ENCODE assay signal across 8 cellular contexts in the genomic region with DNA sequence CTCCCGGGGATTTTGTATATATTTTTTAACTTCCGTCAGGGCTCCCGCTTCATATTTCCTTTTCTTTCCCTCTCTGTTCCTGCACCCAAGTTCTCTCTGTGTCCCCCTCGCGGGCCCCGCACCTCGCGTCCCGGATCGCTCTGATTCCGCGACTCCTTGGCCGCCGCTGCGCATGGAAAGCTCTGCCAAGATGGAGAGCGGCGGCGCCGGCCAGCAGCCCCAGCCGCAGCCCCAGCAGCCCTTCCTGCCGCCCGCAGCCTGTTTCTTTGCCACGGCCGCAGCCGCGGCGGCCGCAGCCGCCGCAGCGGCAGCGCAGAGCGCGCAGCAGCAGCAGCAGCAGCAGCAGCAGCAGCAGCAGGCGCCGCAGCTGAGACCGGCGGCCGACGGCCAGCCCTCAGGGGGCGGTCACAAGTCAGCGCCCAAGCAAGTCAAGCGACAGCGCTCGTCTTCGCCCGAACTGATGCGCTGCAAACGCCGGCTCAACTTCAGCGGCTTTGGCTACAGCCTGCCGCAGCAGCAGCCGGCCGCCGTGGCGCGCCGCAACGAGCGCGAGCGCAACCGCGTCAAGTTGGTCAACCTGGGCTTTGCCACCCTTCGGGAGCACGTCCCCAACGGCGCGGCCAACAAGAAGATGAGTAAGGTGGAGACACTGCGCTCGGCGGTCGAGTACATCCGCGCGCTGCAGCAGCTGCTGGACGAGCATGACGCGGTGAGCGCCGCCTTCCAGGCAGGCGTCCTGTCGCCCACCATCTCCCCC. TPM values are rescaled to one million over a fixed set of nuclear protein-coding genes. Genes with fewer than 3 reads are reported as not detected.
DNase-seq lines count a peak whose midpoint lies in the region; ATAC-seq and TF ChIP-seq lines count a peak whose summit lies in the region.

No MANE protein-coding gene starts in this region.

- CTCF ChIA-PET in Panc1 (lab: Charles Lee): no interaction called here

- H3K9me2 ChIP-seq in GM23338 (ENCODE audit: insufficient read depth): no peaks in the 10 kb centered on the region

- POLR2A ChIA-PET in Panc1 (lab: Charles Lee): no interaction called here

- in situ Hi-C loops in Panc1 (cut with HindIII; ENCODE audit: low pct_unique_long_range_greater_than_20kb, low sequenced_read_pairs): no loop called here

- H3K4me2 ChIP-seq in GM23338: peak overlapping the region; percentile 92

- H3K27me3 ChIP-seq in GM23338 (ENCODE audit: insufficient read depth) (peaks cover 100% of the 10 kb centered on the region), Panc1 (ENCODE audit: control insufficient read depth, insufficient read depth, low read length) (peaks cover 16% of the 10 kb centered on the region)

- H3K9me3 Mint-ChIP-seq in GM23338 (peaks cover 6% of the 10 kb centered on the region; the same call in 2 of the 3 replicates), osteocyte (ENCODE audit: unreplicated experiment) (no peaks in the 10 kb centered on the region)

- peaks cover 53% of the 10 kb centered on the region for H3K4me1 ChIP-seq in GM23338 (ENCODE audit: insufficient read depth)
- no peaks in the 10 kb centered on the region for H3K4me1 ChIP-seq in Panc1 (ENCODE audit: control insufficient read depth, insufficient read depth, low read length)

- peaks cover 28% of the 10 kb centered on the region for H4K20me1 ChIP-seq in GM23338 (replicated peaks; ENCODE audit: insufficient read depth)

- no peaks in the 10 kb centered on the region for H3K36me3 Mint-ChIP-seq in GM23338 (ENCODE audit: low read depth)
- no peaks in the 10 kb centered on the region for H3K36me3 Mint-ChIP-seq in osteocyte (ENCODE audit: unreplicated experiment)

- H3F3A ChIP-seq in GM23338 (replicated peaks; ENCODE audit: low read depth): peaks cover 24% of the 10 kb centered on the region

- peak; percentile 40 for ATAC-seq in GM23338
- ATAC-seq in Panc1: no peak
- no peak for ATAC-seq in GM18520 (IDR thresholded peaks at IDR 0.05; ENCODE audit: unreplicated experiment)

- H3K4me1 Mint-ChIP-seq in GM23338 (peaks cover 43% of the 10 kb centered on the region), osteocyte (ENCODE audit: unreplicated experiment) (peaks cover 18% of the 10 kb centered on the region)

- H3K36me3 ChIP-seq in GM23338 (ENCODE audit: insufficient read depth) (no peaks in the 10 kb centered on the region), Panc1 (ENCODE audit: control insufficient read depth, insufficient read depth, low read length) (no peaks in the 10 kb centered on the region)

- TF ChIP-seq CTCF in GM23338 (conservative IDR thresholded peaks at IDR 0.05; ENCODE audit: low read depth in 2 of 2): no peak
- no peak for TF ChIP-seq CTCF in Panc1 (IDR thresholded peaks at IDR 0.05)
- TF ChIP-seq CTCF in osteocyte (IDR thresholded peaks at IDR 0.05): no peak

- H3K4me3 Mint-ChIP-seq in GM23338: peak overlapping the region; percentile 81
- peak overlapping the region; percentile 82 for H3K4me3 Mint-ChIP-seq in osteocyte (ENCODE audit: unreplicated experiment)

- peak overlapping the region; percentile 89 for H2AFZ ChIP-seq in GM23338

- H3K27me3 Mint-ChIP-seq in GM23338 (ENCODE audit: insufficient read depth, low read depth, poor library complexity) (peaks cover 98% of the 10 kb centered on the region), osteocyte (ENCODE audit: unreplicated experiment) (peaks cover 90% of the 10 kb centered on the region)

- H3K9me3 ChIP-seq in Panc1 (ENCODE audit: control insufficient read depth, insufficient read depth, low read depth, low read length): no peaks in the 10 kb centered on the region

- no peak overlapping the region for H3K27ac ChIP-seq in GM23338 (ENCODE audit: low read depth)
- no peak overlapping the region for H3K27ac ChIP-seq in Panc1 (ENCODE audit: low read length)

- no peaks in the 10 kb centered on the region for H3K79me2 ChIP-seq in GM23338 (replicated peaks; ENCODE audit: insufficient read depth)

- DNase-seq in activated T-cell treated with anti-CD3 and anti-CD28 coated beads for 48 hours (ENCODE audit: low read depth) (peak; percentile 27), GM23338 (ENCODE audit: low spot score) (peak; percentile 77), Panc1 (ENCODE audit: low read depth, low spot score) (no peak), erythroblast (lab: John Stamatoyannopoulos, UW) (peak; percentile 3 to 11), osteocyte (ENCODE audit: extremely low spot score, unreplicated experiment) (no peak)
- no peak for DNase-seq in activated T-cell treated with anti-CD3 and anti-CD28 coated beads, Interleukin-2, amount 50 U/mL, for 1 hour
- DNase-seq in activated effector memory CD4-positive, alpha-beta T cell treated with Interleukin-2 at 50 U/mL for 16 hours: no peak

- H3K4me3 ChIP-seq in GM23338 (peak overlapping the region; percentile 69), Panc1 (ENCODE audit: low read depth in 2 of 2, low read length in 2 of 2) (peak overlapping the region; percentile 23 to 35)

- no peak for TF ChIP-seq POLR2A in erythroblast (IDR thresholded peaks at IDR 0.05; ENCODE audit: low read length)

- intact Hi-C loops in Panc1 (cut with micrococcal nuclease; ENCODE audit: unreplicated experiment): no loop called here

- BruUV-seq in Panc1 (replicated peaks; lab: Mats Ljungman, UMichigan): no TSS peak

- H3K27ac Mint-ChIP-seq in GM23338 (no peak overlapping the region), osteocyte (ENCODE audit: unreplicated experiment) (no peak overlapping the region)

TF ChIP-seq in GM23338, 12 proteins besides CTCF, POLR2A, EP300 and RAD21 (continues in another document):
- TF ChIP-seq EZH2 (IDR thresholded peaks at IDR 0.05; ENCODE audit: low read depth, unreplicated experiment) (peak; percentile 54), ZNF331 (CRISPR knock-in tag; IDR thresholded peaks at IDR 0.05; ENCODE audit: low read depth) (no peak), ZNF114 (CRISPR knock-in tag; IDR thresholded peaks at IDR 0.05) (no peak), JUNB (IDR thresholded peaks at IDR 0.05; ENCODE audit: unreplicated experiment) (no peak)

RNA-seq across cellular contexts. Expression of gene ASCL1, which starts 0.8 kb away (rescaled TPM):
- total RNA-seq in GM23338 (2014; rRNA removed; shearing (Covaris generic)): 0.78 TPM in 1 of 2 replicates, not detected in the other
- 0.26 and 0.37 TPM in 2 replicates for polyA plus RNA-seq in GM23338 (2016; fragmentation: Nextera tagmentation; extraction: Ambion mirVana)
- not detected for total RNA-seq in Panc1 (2021; ENCODE audit: unreplicated experiment)
- polyA plus RNA-seq in Panc1 (2012; ENCODE audit: insufficient read length): not detected
- total RNA-seq in osteocyte: not detected in 2 replicates

RNA-seq across cellular contexts. Expression of gene PAH, which starts 41.2 kb away (rescaled TPM):
- total RNA-seq in GM23338 (2014; rRNA removed; shearing (Covaris generic)): 1.6 and 4.8 TPM in 2 replicates
- 3.7 and 5.3 TPM in 2 replicates for polyA plus RNA-seq in GM23338 (2016; fragmentation: Nextera tagmentation; extraction: Ambion mirVana)
- 0.51 TPM for total RNA-seq in Panc1 (2021; ENCODE audit: unreplicated experiment)
- polyA plus RNA-seq in Panc1 (2012; ENCODE audit: insufficient read length): not detected
- not detected in 2 replicates for total RNA-seq in osteocyte

Comparison
In these comparisons a context has a peak if more than half of its experiments do, and no peak if none do; other contexts are left out.
1. DNase-seq: peak in activated T-cell treated with anti-CD3 and anti-CD28 coated beads for 48 hours (single experiment), GM23338 (single experiment) and erythroblast (2 of 2); none in activated T-cell treated with anti-CD3 and anti-CD28 coated beads, Interleukin-2, amount 50 U/mL, for 1 hour (single experiment), Panc1 (single experiment), osteocyte (single experiment) and activated effector memory CD4-positive, alpha-beta T cell treated with Interleukin-2 at 50 U/mL for 16 hours (single experiment).